In genomic region chr1:87922885-87923284, GRCh38 we compare ENCODE assay signal across 1 cellular context.
TF ChIP-seq lines count a peak whose summit lies in the region.

No MANE protein-coding gene starts in this region.

TF ChIP-seq in HepG2, 621 proteins besides CTCF, POLR2A, EP300 and RAD21 (continued from another document):
- TF ChIP-seq ZBTB40 (IDR thresholded peaks at IDR 0.05), result peak; percentile 73
- TF ChIP-seq ZBTB40 (CRISPR knock-in tag; IDR thresholded peaks at IDR 0.05), result no peak
